Comparison of ENCODE assay signal across 8 cellular contexts in genomic region chr5:158851488-158851887, GRCh38.
"Had no signal": no experiment of that assay in that cellular context is flagged by ENCODE, and none has a peak within 500 bp of the region (broad histone marks: within the 10 kb centered on the region; RNA-seq: fewer than 3 reads in every experiment).

No MANE protein-coding gene starts in this region.

- H3K4me3 ChIP-seq: GM23248, HAP-1 had no signal

- H3K9me3 ChIP-seq: HAP-1 had no signal

- H3K27me3 Mint-ChIP-seq: IgD-negative memory B cell had no signal

- ATAC-seq: HCT116 had no signal

- H3K27ac ChIP-seq: GM23248 had no signal

- H3K4me1 ChIP-seq: HAP-1 had no signal

- H3K36me3 ChIP-seq: HAP-1 had no signal

- FAIRE-seq: HTR-8/SVneo had no signal

- H3K9me3 Mint-ChIP-seq: IgD-negative memory B cell had no signal

- DNase-seq: GM23248, GOT3, H7, KBM-7 had no signal
